Comparison of ENCODE assay signal across 7 cellular contexts in the genomic region with DNA sequence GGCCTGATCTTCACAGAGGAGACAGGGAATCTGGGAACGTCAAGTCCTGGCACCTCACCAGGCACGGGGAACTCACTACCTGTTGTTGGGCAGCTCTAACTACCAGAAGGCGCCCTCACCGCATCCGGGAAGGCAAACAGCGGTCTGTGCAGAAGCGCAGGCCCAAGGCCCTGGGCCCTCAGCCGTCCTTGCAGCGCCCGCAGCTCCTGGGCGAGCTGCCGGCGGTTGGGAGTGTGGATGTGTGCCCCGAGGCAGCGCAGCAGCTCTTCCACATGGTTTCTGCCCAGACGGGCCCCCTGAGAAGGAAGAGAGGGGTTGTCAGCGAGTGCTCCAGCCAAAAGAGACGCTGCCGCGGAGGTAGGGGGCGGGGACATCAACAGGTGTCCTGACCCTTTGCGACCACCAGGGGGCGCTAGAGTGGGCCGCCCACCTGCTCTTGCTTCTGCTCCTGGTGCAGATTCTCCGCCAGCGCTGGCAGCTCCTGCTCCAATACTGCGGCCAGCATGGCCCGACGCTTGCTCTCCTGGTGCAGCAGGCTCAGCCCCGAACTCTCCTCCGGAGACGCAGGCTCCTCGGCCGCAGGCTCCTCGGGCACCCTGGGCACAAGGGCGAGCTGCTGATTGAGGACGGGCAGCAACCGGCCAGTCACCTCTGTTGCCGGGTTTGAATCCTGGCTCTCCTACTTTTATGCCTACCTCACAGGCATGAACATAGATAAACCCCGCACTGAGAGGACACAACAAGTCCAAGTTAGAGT. TPM values are rescaled to one million over a fixed set of nuclear protein-coding genes. Genes with fewer than 3 reads are reported as not detected.
DNase-seq lines count a peak whose midpoint lies in the region; FAIRE-seq and TF ChIP-seq lines count a peak whose summit lies in the region.

No MANE protein-coding gene starts in this region.

- DNase-seq in Karpas-422 (peak; percentile 89), T-helper 9 cell (peak; percentile 72), ascending aorta (ENCODE audit: low spot score in 2 of 2) (peak in 1 of 2 donors; percentile 80), small intestine (peak; percentile 65), cortex of kidney (lab: John Stamatoyannopoulos, UW) (no peak)

- H3K4me2 ChIP-seq in Karpas-422 (ENCODE audit: low read depth, low read length, poor library complexity, severe bottlenecking) = peak overlapping the region; percentile 64

- H3K4me3 ChIP-seq in Karpas-422 (ENCODE audit: low read length) (peak overlapping the region; percentile 58), ascending aorta (peak overlapping the region in 1 of 2 donors; percentile 26), iPS-15b (ENCODE audit: low read depth, low read length) (peak overlapping the region; percentile 39), small intestine (ENCODE audit: low read depth in 1 of 2, low read length in 2 of 2) (peak overlapping the region; percentile 22 to 45)

- no peaks in the 10 kb centered on the region for H4K20me1 ChIP-seq in Karpas-422 (ENCODE audit: insufficient read depth, low read depth, low read length)

- H3K36me3 ChIP-seq in Karpas-422 (ENCODE audit: insufficient read depth, low read length) = no peaks in the 10 kb centered on the region
- peaks cover 93% of the 10 kb centered on the region in 2 donors for H3K36me3 ChIP-seq in ascending aorta
- no peaks in the 10 kb centered on the region for H3K36me3 ChIP-seq in iPS-15b (ENCODE audit: control insufficient read depth, insufficient read depth, low read length)
- H3K36me3 ChIP-seq in small intestine (ENCODE audit: control insufficient read depth in 2 of 2, insufficient read depth in 2 of 2, low read length in 2 of 2) = peaks cover 0 to 4% of the 10 kb centered on the region in 2 donors

- WGBS in small intestine, 3 donors = 7 to 28% (median 14%) methylated on average over 34 to 40 of the region's 40 CpGs

- H3K9me2 ChIP-seq in Karpas-422 (replicated peaks; ENCODE audit: insufficient read depth, low read length) = no peaks in the 10 kb centered on the region

- peak; percentile 99 for TF ChIP-seq CTCF in GM12874 (IDR thresholded peaks at IDR 0.05; ENCODE audit: insufficient read depth, low read depth, low read length)
- peak; percentile 93 to 96 (median 94) for TF ChIP-seq CTCF in ascending aorta (IDR thresholded peaks at IDR 0.05)

- H3K27ac ChIP-seq in Karpas-422 (ENCODE audit: low read length) (no peak overlapping the region), ascending aorta (peak overlapping the region in 1 of 2 donors; percentile 12), small intestine (ENCODE audit: low read depth in 1 of 2, low read length in 1 of 2) (no peak overlapping the region)

- H3K9me3 ChIP-seq in Karpas-422 (ENCODE audit: low read length) = no peaks in the 10 kb centered on the region
- H3K9me3 ChIP-seq in ascending aorta = no peaks in the 10 kb centered on the region
- H3K9me3 ChIP-seq in iPS-15b (ENCODE audit: control insufficient read depth, insufficient read depth, low read length) = no peaks in the 10 kb centered on the region
- no peaks in the 10 kb centered on the region for H3K9me3 ChIP-seq in small intestine (ENCODE audit: control insufficient read depth, low read depth)

- no peak for FAIRE-seq in small intestine (lab: Jason Lieb, UNC)

- peak overlapping the region; percentile 65 for H3K9ac ChIP-seq in Karpas-422 (ENCODE audit: low read length)
- no peak overlapping the region for H3K9ac ChIP-seq in iPS-15b (ENCODE audit: low read depth, low read length)

- intact Hi-C loops in ascending aorta (cut with DNase I) = loop anchor here (1.0 to 10.0 kb wide), 2 partner anchors 38 to 123 kb away; partner anchors contain the start of gene WDTC1

- H3K4me1 ChIP-seq in Karpas-422 (ENCODE audit: low read length) (peaks cover 13% of the 10 kb centered on the region), ascending aorta (no peaks in the 10 kb centered on the region), iPS-15b (ENCODE audit: control insufficient read depth, insufficient read depth, low read length) (peaks cover 3% of the 10 kb centered on the region), small intestine (ENCODE audit: control insufficient read depth in 2 of 2, insufficient read depth in 1 of 2, low read depth in 1 of 2, low read length in 1 of 2) (no peaks in the 10 kb centered on the region)

- H3K27me3 ChIP-seq in Karpas-422 (ENCODE audit: low read length) (no peaks in the 10 kb centered on the region), ascending aorta (no peaks in the 10 kb centered on the region), iPS-15b (ENCODE audit: control insufficient read depth, insufficient read depth, low read length) (peaks cover 45% of the 10 kb centered on the region), small intestine (ENCODE audit: control insufficient read depth in 2 of 2, insufficient read depth in 2 of 2, low read length in 2 of 2) (no peaks in the 10 kb centered on the region)

- H3K79me2 ChIP-seq in Karpas-422 (ENCODE audit: low read length) = no peaks in the 10 kb centered on the region

- H2AFZ ChIP-seq in Karpas-422 (ENCODE audit: low read length) = peak overlapping the region; percentile 22; the same call in 1 of the 2 replicates

RNA-seq across cellular contexts. Expression of gene MAP3K6, which starts 9.3 kb away (rescaled TPM):
- total RNA-seq in Karpas-422 (2014; rRNA removed; shearing (Covaris generic); ENCODE audit: low replicate concordance) = 3.0 and 5.2 TPM in 2 replicates
- total RNA-seq in ascending aorta = 164 TPM
- 10 to 100 TPM in 1 of 3 donors, 1 to 10 TPM in 2; 1.6 to 19.4 (median 5.1) TPM for polyA plus RNA-seq in small intestine

RNA-seq across cellular contexts. Expression of gene SYTL1, which starts 15.6 kb away (rescaled TPM):
- total RNA-seq in Karpas-422 (2014; rRNA removed; shearing (Covaris generic); ENCODE audit: low replicate concordance) = 35.6 and 119 TPM in 2 replicates
- total RNA-seq in ascending aorta = 0.21 TPM
- polyA plus RNA-seq in small intestine = 1 to 10 TPM; 2.5 to 9.5 (median 5.2) TPM

RNA-seq across cellular contexts. Expression of gene FCN3, which starts 17.2 kb away (rescaled TPM):
- not detected in 2 replicates for total RNA-seq in Karpas-422 (2014; rRNA removed; shearing (Covaris generic); ENCODE audit: low replicate concordance)
- total RNA-seq in ascending aorta = 13.2 TPM
- 1 to 10 TPM in 2 of 3 donors, under 1 TPM in 1; 0.89 to 3.6 (median 1.6) TPM for polyA plus RNA-seq in small intestine

RNA-seq across cellular contexts. Expression of gene CD164L2, which starts 25.7 kb away (rescaled TPM):
- 0.22 TPM in 1 of 2 replicates, not detected in the other for total RNA-seq in Karpas-422 (2014; rRNA removed; shearing (Covaris generic); ENCODE audit: low replicate concordance)
- not detected for total RNA-seq in ascending aorta
- under 1 TPM in 1 of 3 donors, not detected in 2; 0.04 TPM for polyA plus RNA-seq in small intestine

RNA-seq across cellular contexts. Expression of gene GPR3, which starts 35.0 kb away (rescaled TPM):
- total RNA-seq in Karpas-422 (2014; rRNA removed; shearing (Covaris generic); ENCODE audit: low replicate concordance) = 3.6 and 3.7 TPM in 2 replicates
- 2.0 TPM for total RNA-seq in ascending aorta
- polyA plus RNA-seq in small intestine = under 1 TPM in 1 of 3 donors, not detected in 2; 0.36 TPM

Comparison
In these comparisons a context has a peak if more than half of its experiments do, and no peak if none do; other contexts are left out.
1. RNA of gene MAP3K6, which starts 9.3 kb away (total RNA-seq): 164 TPM in ascending aorta (single experiment); 3.0 to 5.2 TPM in Karpas-422; every median in the first group is over 10 times any median in the second.
2. RNA of gene SYTL1, which starts 15.6 kb away (total RNA-seq): 35.6 to 119 TPM in Karpas-422; 0.21 TPM in ascending aorta (single experiment); every median in the first group is over 10 times any median in the second.
3. RNA of gene FCN3, which starts 17.2 kb away (total RNA-seq): 13.2 TPM in ascending aorta (single experiment); not detected in Karpas-422; every median in the first group is over 10 times any median in the second.